In genomic region chr21:15669247-15669646, GRCh38 we compare ENCODE assay signal across 24 cellular contexts.
DNase-seq lines count a peak whose midpoint lies in the region; ATAC-seq and TF ChIP-seq lines count a peak whose summit lies in the region.
"Had no signal": no experiment of that assay in that cellular context is flagged by ENCODE, and none has a peak within 500 bp of the region (broad histone marks: within the 10 kb centered on the region; RNA-seq: fewer than 3 reads in every experiment).

No MANE protein-coding gene starts in this region.

- TF ChIP-seq CTCF in neural crest cell (conservative IDR thresholded peaks at IDR 0.05): no peak

- H3K36me3 Mint-ChIP-seq in neural crest cell (ENCODE audit: low read depth): no peaks in the 10 kb centered on the region
- H3K36me3 Mint-ChIP-seq: activated CD8-positive, alpha-beta memory T cell treated with anti-CD3 and anti-CD28 coated beads, Interleukin-2, amount 10 ng/mL, durations not matched to agents 7 days and 5 days; activated naive CD4-positive, alpha-beta T cell treated with anti-CD3 and anti-CD28 coated beads, Interleukin-2, amount 50 U/mL, for 24 hours had no signal

- peaks cover 2% of the 10 kb centered on the region; the same call in 1 of the 2 replicates for H3K9me3 ChIP-seq in MG63
- H3K9me3 ChIP-seq: left lung, SJSA1, suprapubic skin had no signal

- no peak for ATAC-seq in HG02840 (IDR thresholded peaks at IDR 0.05; ENCODE audit: low FRiP score, unreplicated experiment)
- ATAC-seq: activated CD8-positive, alpha-beta memory T cell treated with anti-CD3 and anti-CD28 coated beads, Interleukin-2, amount 10 ng/mL, durations not matched to agents 7 days and 5 days; left lung; Panc1; T-helper 17 cell had no signal

- H3K9me3 Mint-ChIP-seq in neural crest cell: no peaks in the 10 kb centered on the region
- H3K9me3 Mint-ChIP-seq: activated naive CD4-positive, alpha-beta T cell treated with anti-CD3 and anti-CD28 coated beads, Interleukin-2, amount 50 U/mL, for 24 hours; nephron had no signal

- peak overlapping the region; percentile 57 for H3K27ac Mint-ChIP-seq in neural crest cell (ENCODE audit: unreplicated experiment)
- H3K27ac Mint-ChIP-seq: activated CD8-positive, alpha-beta memory T cell treated with anti-CD3 and anti-CD28 coated beads, Interleukin-2, amount 10 ng/mL, durations not matched to agents 7 days and 5 days; activated naive CD4-positive, alpha-beta T cell treated with anti-CD3 and anti-CD28 coated beads, Interleukin-2, amount 50 U/mL, for 24 hours; B cell; nephron; T-helper 17 cell had no signal

- H3K4me1 Mint-ChIP-seq in neural crest cell: no peaks in the 10 kb centered on the region
- H3K4me1 Mint-ChIP-seq: activated CD8-positive, alpha-beta memory T cell treated with anti-CD3 and anti-CD28 coated beads, Interleukin-2, amount 10 ng/mL, durations not matched to agents 7 days and 5 days; activated naive CD4-positive, alpha-beta T cell treated with anti-CD3 and anti-CD28 coated beads, Interleukin-2, amount 50 U/mL, for 24 hours; B cell; nephron; T-helper 17 cell had no signal

- DNase-seq in EH (ENCODE audit: low read depth) (peak; percentile 23), MG63 (peak; percentile 49), fibroblast of gingiva (ENCODE audit: low read depth) (peak; percentile 47), neural crest cell (ENCODE audit: low read depth, low spot score) (no peak), superior temporal gyrus (ENCODE audit: extremely low spot score) (no peak), NCI-H345 treated with DMSO at 0.1 percent for 48 hours (lab: John Stamatoyannopoulos, UW; ENCODE audit: unreplicated experiment) (no peak)
- no peak for DNase-seq in activated naive CD4-positive, alpha-beta T cell treated with Interleukin-2 at 50 U/mL for 16 hours
- DNase-seq: activated CD4-positive, alpha-beta T cell treated with anti-CD3 and anti-CD28 coated beads for 4 hours; activated CD8-positive, alpha-beta memory T cell treated with anti-CD3 and anti-CD28 coated beads, Interleukin-2, amount 10 ng/mL, durations not matched to agents 7 days and 5 days; cerebellar nuclear complex; erythroblast; glutamatergic neuron; left lung; NCI-H1417; NCI-H2081 treated with DMSO at 0.1 percent for 48 hours; NCI-H510A treated with DMSO at 0.1 percent for 48 hours; T-helper 17 cell had no signal

- H3K4me3 ChIP-seq in MG63: no peak overlapping the region
- H3K4me3 ChIP-seq: left lung, SJSA1, suprapubic skin had no signal

- no peaks in the 10 kb centered on the region for H3K27me3 ChIP-seq in MG63
- H3K27me3 ChIP-seq: left lung, SJSA1, suprapubic skin had no signal

- no peaks in the 10 kb centered on the region for H3K27me3 Mint-ChIP-seq in neural crest cell (ENCODE audit: low read depth)
- H3K27me3 Mint-ChIP-seq: activated CD8-positive, alpha-beta memory T cell treated with anti-CD3 and anti-CD28 coated beads, Interleukin-2, amount 10 ng/mL, durations not matched to agents 7 days and 5 days; activated naive CD4-positive, alpha-beta T cell treated with anti-CD3 and anti-CD28 coated beads, Interleukin-2, amount 50 U/mL, for 24 hours; B cell; T-helper 17 cell had no signal

- no peaks in the 10 kb centered on the region; the same call in 1 of the 2 replicates for H3K36me3 ChIP-seq in MG63
- H3K36me3 ChIP-seq: left lung, SJSA1, suprapubic skin had no signal

- no peak overlapping the region for H3K4me3 Mint-ChIP-seq in neural crest cell
- H3K4me3 Mint-ChIP-seq: activated CD8-positive, alpha-beta memory T cell treated with anti-CD3 and anti-CD28 coated beads, Interleukin-2, amount 10 ng/mL, durations not matched to agents 7 days and 5 days; activated naive CD4-positive, alpha-beta T cell treated with anti-CD3 and anti-CD28 coated beads, Interleukin-2, amount 50 U/mL, for 24 hours; B cell; nephron; T-helper 17 cell had no signal

Comparison
In these comparisons a context has a peak if more than half of its experiments do, and no peak if none do; other contexts are left out.
1. DNase-seq: peak in EH (single experiment), MG63 (single experiment) and fibroblast of gingiva (single experiment); none in neural crest cell (single experiment), superior temporal gyrus (single experiment), activated naive CD4-positive, alpha-beta T cell treated with Interleukin-2 at 50 U/mL for 16 hours (single experiment) and NCI-H345 treated with DMSO at 0.1 percent for 48 hours (single experiment).